ENCODE assay signal across 2 cellular contexts in the genomic region with DNA sequence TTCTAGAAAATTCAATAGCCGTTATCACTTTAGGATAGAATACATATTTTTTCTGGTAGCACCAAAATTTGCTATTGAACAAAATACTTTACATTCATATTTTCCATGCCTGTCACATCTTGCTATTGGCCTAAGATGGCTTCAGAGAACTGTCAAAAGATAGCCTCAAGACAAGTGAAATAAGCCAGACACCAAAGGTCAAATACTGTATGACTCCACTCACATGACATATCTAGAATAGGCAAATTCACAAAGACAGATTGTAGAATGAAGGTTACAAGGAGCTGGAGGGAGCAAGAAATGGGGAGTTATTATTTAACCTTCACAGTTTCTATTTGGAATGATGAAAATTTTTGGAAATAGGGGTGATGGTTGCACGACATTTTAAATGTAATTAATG.
TF ChIP-seq lines count a peak whose summit lies in the region.

No MANE protein-coding gene starts in this region.

TF ChIP-seq in K562, 482 proteins besides CTCF, POLR2A, EP300 and RAD21:
- TF ChIP-seq MEIS2 (IDR thresholded peaks at IDR 0.05; ENCODE audit: partially characterized antibody), result peak; percentile 4
- TF ChIP-seq, protein P1, sequence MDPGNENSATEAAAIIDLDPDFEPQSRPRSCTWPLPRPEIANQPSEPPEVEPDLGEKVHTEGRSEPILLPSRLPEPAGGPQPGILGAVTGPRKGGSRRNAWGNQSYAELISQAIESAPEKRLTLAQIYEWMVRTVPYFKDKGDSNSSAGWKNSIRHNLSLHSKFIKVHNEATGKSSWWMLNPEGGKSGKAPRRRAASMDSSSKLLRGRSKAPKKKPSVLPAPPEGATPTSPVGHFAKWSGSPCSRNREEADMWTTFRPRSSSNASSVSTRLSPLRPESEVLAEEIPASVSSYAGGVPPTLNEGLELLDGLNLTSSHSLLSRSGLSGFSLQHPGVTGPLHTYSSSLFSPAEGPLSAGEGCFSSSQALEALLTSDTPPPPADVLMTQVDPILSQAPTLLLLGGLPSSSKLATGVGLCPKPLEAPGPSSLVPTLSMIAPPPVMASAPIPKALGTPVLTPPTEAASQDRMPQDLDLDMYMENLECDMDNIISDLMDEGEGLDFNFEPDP (CRISPR knock-in tag; IDR thresholded peaks at IDR 0.05), result no peak

TF ChIP-seq in neural cell, 6 proteins besides CTCF, POLR2A, EP300 and RAD21:
- TF ChIP-seq, protein P2, sequence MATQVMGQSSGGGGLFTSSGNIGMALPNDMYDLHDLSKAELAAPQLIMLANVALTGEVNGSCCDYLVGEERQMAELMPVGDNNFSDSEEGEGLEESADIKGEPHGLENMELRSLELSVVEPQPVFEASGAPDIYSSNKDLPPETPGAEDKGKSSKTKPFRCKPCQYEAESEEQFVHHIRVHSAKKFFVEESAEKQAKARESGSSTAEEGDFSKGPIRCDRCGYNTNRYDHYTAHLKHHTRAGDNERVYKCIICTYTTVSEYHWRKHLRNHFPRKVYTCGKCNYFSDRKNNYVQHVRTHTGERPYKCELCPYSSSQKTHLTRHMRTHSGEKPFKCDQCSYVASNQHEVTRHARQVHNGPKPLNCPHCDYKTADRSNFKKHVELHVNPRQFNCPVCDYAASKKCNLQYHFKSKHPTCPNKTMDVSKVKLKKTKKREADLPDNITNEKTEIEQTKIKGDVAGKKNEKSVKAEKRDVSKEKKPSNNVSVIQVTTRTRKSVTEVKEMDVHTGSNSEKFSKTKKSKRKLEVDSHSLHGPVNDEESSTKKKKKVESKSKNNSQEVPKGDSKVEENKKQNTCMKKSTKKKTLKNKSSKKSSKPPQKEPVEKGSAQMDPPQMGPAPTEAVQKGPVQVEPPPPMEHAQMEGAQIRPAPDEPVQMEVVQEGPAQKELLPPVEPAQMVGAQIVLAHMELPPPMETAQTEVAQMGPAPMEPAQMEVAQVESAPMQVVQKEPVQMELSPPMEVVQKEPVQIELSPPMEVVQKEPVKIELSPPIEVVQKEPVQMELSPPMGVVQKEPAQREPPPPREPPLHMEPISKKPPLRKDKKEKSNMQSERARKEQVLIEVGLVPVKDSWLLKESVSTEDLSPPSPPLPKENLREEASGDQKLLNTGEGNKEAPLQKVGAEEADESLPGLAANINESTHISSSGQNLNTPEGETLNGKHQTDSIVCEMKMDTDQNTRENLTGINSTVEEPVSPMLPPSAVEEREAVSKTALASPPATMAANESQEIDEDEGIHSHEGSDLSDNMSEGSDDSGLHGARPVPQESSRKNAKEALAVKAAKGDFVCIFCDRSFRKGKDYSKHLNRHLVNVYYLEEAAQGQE (IDR thresholded peaks at IDR 0.05; ENCODE audit: borderline replicate concordance), result no peak
- TF ChIP-seq EZH2 (IDR thresholded peaks at IDR 0.05; ENCODE audit: borderline replicate concordance, insufficient read depth, low read length, poor library complexity, severe bottlenecking) (no peak), TAF1 (IDR thresholded peaks at IDR 0.05; ENCODE audit: low read depth) (no peak), SMC3 (conservative IDR thresholded peaks at IDR 0.05; ENCODE audit: poor library complexity) (no peak), MXI1 (conservative IDR thresholded peaks at IDR 0.05; ENCODE audit: poor library complexity, severe bottlenecking) (no peak), POLR2AphosphoS5 (IDR thresholded peaks at IDR 0.05) (no peak)
